19 cellular contexts compared by ENCODE assay signal in genomic region chr3:46429250-46429649, GRCh38. TPM values are rescaled to one million over a fixed set of nuclear protein-coding genes. Genes with fewer than 3 reads are reported as not detected.
DNase-seq lines count a peak whose midpoint lies in the region; ATAC-seq and TF ChIP-seq lines count a peak whose summit lies in the region.
"Had no signal": no experiment of that assay in that cellular context is flagged by ENCODE, and none has a peak within 500 bp of the region (broad histone marks: within the 10 kb centered on the region; RNA-seq: fewer than 3 reads in every experiment).

No MANE protein-coding gene starts in this region.

- intact Hi-C loops in PC-3 (cut with micrococcal nuclease) = loop anchor here (2.0 to 5.0 kb wide), 4 partner anchors 48 to 212 kb away; no protein-coding TSS in a partner anchor

- H3K4me1 ChIP-seq in DND-41 (ENCODE audit: insufficient read depth, low read length) = peaks cover 50% of the 10 kb centered on the region
- H3K4me1 ChIP-seq in PC-3 (ENCODE audit: insufficient read depth, low read length) = peaks cover 44% of the 10 kb centered on the region
- peaks cover 9 to 16% of the 10 kb centered on the region in 2 donors for H3K4me1 ChIP-seq in mucosa of rectum (ENCODE audit: control insufficient read depth in 2 of 2, insufficient read depth in 2 of 2, low read length in 2 of 2)
- no peaks in the 10 kb centered on the region; the same call in 1 of the 2 replicates for H3K4me1 ChIP-seq in H9 (ENCODE audit: insufficient read depth, low read length)
- H3K4me1 ChIP-seq: HAP-1 had no signal

- H3F3A ChIP-seq in PC-3 (ENCODE audit: low read length, unreplicated experiment) = no peaks in the 10 kb centered on the region

- ATAC-seq in DND-41 (ENCODE audit: insufficient read depth, low read depth) (no peak), PC-3 (peak; percentile 5; the same call in 1 of the 2 replicates), GM19397 (IDR thresholded peaks at IDR 0.05; ENCODE audit: unreplicated experiment) (no peak)

- H3K4me3 ChIP-seq in DND-41 (ENCODE audit: low read depth in 1 of 2, low read length in 2 of 2) (no peak overlapping the region), PC-3 (ENCODE audit: low read length) (no peak overlapping the region), mucosa of rectum (ENCODE audit: low read length in 2 of 2) (peak overlapping the region in 1 of 2 donors; percentile 46)
- H3K4me3 ChIP-seq: HAP-1, SK-N-MC had no signal

- no peak overlapping the region for H3K27ac Mint-ChIP-seq in H9

- no peaks in the 10 kb centered on the region for H3K36me3 ChIP-seq in DND-41 (ENCODE audit: insufficient read depth, low read length)
- H3K36me3 ChIP-seq in PC-3 (ENCODE audit: low read depth, low read length) = no peaks in the 10 kb centered on the region
- no peaks in the 10 kb centered on the region for H3K36me3 ChIP-seq in mucosa of rectum (ENCODE audit: control insufficient read depth in 2 of 2, insufficient read depth in 2 of 2, low read length in 2 of 2)
- H3K36me3 ChIP-seq: HAP-1 had no signal

- TF ChIP-seq CTCF in DND-41 (IDR thresholded peaks at IDR 0.05; ENCODE audit: borderline replicate concordance, extremely low read depth, low read length, poor library complexity, severe bottlenecking) = no peak
- no peak for TF ChIP-seq CTCF in PC-3 (conservative IDR thresholded peaks at IDR 0.05; ENCODE audit: low read depth, low read length)
- TF ChIP-seq CTCF in H9 (conservative IDR thresholded peaks at IDR 0.05) = no peak

- H3K23ac ChIP-seq in H9 (ENCODE audit: insufficient read length, low read depth, low read length) = no peak overlapping the region

- H3K79me2 ChIP-seq in DND-41 (ENCODE audit: insufficient read depth, low read length) (no peaks in the 10 kb centered on the region), PC-3 (ENCODE audit: low read length) (no peaks in the 10 kb centered on the region), H9 (ENCODE audit: insufficient read depth, low read length) (no peaks in the 10 kb centered on the region)

- H3K18ac ChIP-seq in H9 (ENCODE audit: insufficient read length, low read depth, low read length) = no peak overlapping the region

- no peak overlapping the region for H4K91ac ChIP-seq in H9 (ENCODE audit: insufficient read length, low read depth, low read length)

- H3K4ac ChIP-seq in H9 (ENCODE audit: low read depth, low read length) = no peak overlapping the region

- H2AFZ ChIP-seq in DND-41 (ENCODE audit: low read depth, low read length) (no peak overlapping the region), PC-3 (ENCODE audit: low read length) (peak overlapping the region; percentile 11), H9 (ENCODE audit: low read length) (no peak overlapping the region)

- no CpG with 5 or more reads among the region's 5 CpGs for WGBS in H9 (ENCODE audit: extremely low coverage, insufficient read length, low lambda C conversion rate)

- no peak overlapping the region for H3K14ac ChIP-seq in H9 (ENCODE audit: insufficient read depth, low read length)

- H3K9me3 ChIP-seq in DND-41 (ENCODE audit: insufficient read depth, low read length, severe bottlenecking) = peaks cover 10% of the 10 kb centered on the region
- H3K9me3 ChIP-seq in PC-3 (ENCODE audit: low read length) = 0 out of 2 replicates have a peak, but pooled peaks cover 6% of the 10 kb centered on the region
- no peaks in the 10 kb centered on the region for H3K9me3 ChIP-seq in mucosa of rectum (ENCODE audit: control insufficient read depth in 2 of 2, low read length in 2 of 2)
- no peaks in the 10 kb centered on the region for H3K9me3 ChIP-seq in H9 (ENCODE audit: control insufficient read depth, low read depth, low read length)
- H3K9me3 ChIP-seq: HAP-1 had no signal

- no peaks in the 10 kb centered on the region for H3K9me2 ChIP-seq in PC-3 (replicated peaks; ENCODE audit: low read length)

- no peak overlapping the region for H3T11ph ChIP-seq in H9 (ENCODE audit: low read length)

- H3K36me3 Mint-ChIP-seq in H9 (ENCODE audit: insufficient read depth in 1 of 3, low read depth in 3 of 3) = peaks cover 6 to 12% (median 6%) of the 10 kb centered on the region in 3 experiments; a peak in 6 of 7 replicates

- H2BK20ac ChIP-seq in H9 (ENCODE audit: low read depth, low read length, poor library complexity, severe bottlenecking) = no peak overlapping the region

- H2BK12ac ChIP-seq in H9 (ENCODE audit: insufficient read length, low read depth, low read length) = no peak overlapping the region

- no peaks in the 10 kb centered on the region for H4K20me1 ChIP-seq in DND-41 (ENCODE audit: insufficient read depth, low read length)
- H4K20me1 ChIP-seq in PC-3 (ENCODE audit: low read length) = no peaks in the 10 kb centered on the region
- no peaks in the 10 kb centered on the region for H4K20me1 ChIP-seq in H9 (ENCODE audit: control insufficient read depth, insufficient read depth, insufficient read length)

- no peak overlapping the region for H2BK15ac ChIP-seq in H9 (ENCODE audit: low read depth, low read length)

- CTCF ChIA-PET in PC-3 (lab: Charles Lee) = interaction anchor here (0.6 to 1.3 kb wide), 2 partner anchors 18 to 129 kb away, joined by 3 to 5 read pairs; no protein-coding TSS in a partner anchor

- no peak overlapping the region for H2BK120ac ChIP-seq in H9 (ENCODE audit: low read depth, low read length, poor library complexity, severe bottlenecking)

- POLR2A ChIA-PET in PC-3 (lab: Charles Lee; ENCODE audit: unreplicated experiment) = interaction anchor here (0.6 kb wide), 1 partner anchor 131 kb away, joined by 5 read pairs; no protein-coding TSS in a partner anchor

- no peaks in the 10 kb centered on the region for H3K27me3 ChIP-seq in DND-41 (ENCODE audit: insufficient read depth, low read length, poor library complexity)
- H3K27me3 ChIP-seq in PC-3 (ENCODE audit: low read length) = no peaks in the 10 kb centered on the region
- no peaks in the 10 kb centered on the region for H3K27me3 ChIP-seq in mucosa of rectum (ENCODE audit: control insufficient read depth in 2 of 2, insufficient read depth in 2 of 2, low read length in 2 of 2)
- H3K27me3 ChIP-seq in H9 (ENCODE audit: insufficient read depth, low read length) = no peaks in the 10 kb centered on the region

- H3K27ac ChIP-seq in DND-41 (ENCODE audit: low read length) = 0 out of 2 replicates have a peak overlapping the region, but pooled peaks have one; percentile 2
- H3K27ac ChIP-seq in PC-3 (ENCODE audit: low read length) = peak overlapping the region; percentile 65
- H3K27ac ChIP-seq in epithelial cell of prostate = peak overlapping the region; percentile 89
- peak overlapping the region; percentile 73 to 89 for H3K27ac ChIP-seq in mucosa of rectum (ENCODE audit: low read depth in 2 of 2, low read length in 2 of 2)
- H3K27ac ChIP-seq in H9 (ENCODE audit: insufficient read length, low read depth, low read length) = no peak overlapping the region
- H3K27ac ChIP-seq: SK-N-MC had no signal

- H3K23me2 ChIP-seq in H9 (ENCODE audit: insufficient read length, low read depth, low read length, poor library complexity, severe bottlenecking) = no peaks in the 10 kb centered on the region

- no peak overlapping the region for H3K56ac ChIP-seq in H9 (ENCODE audit: insufficient read length, low read depth, low read length)

- H3K9ac ChIP-seq in DND-41 (ENCODE audit: low read depth, low read length) (no peak overlapping the region), PC-3 (ENCODE audit: low read length) (no peak overlapping the region), mucosa of rectum (ENCODE audit: low read depth in 1 of 2, low read length in 2 of 2) (no peak overlapping the region), H9 (ENCODE audit: extremely low read depth, insufficient read length, low read length) (no peak overlapping the region)

- BruUV-seq in PC-3 (replicated peaks; lab: Mats Ljungman, UMichigan) = TSS peak; percentile 96

- no peak overlapping the region for H4K5ac ChIP-seq in H9 (ENCODE audit: insufficient read length, low read depth, low read length)

- no peak overlapping the region for H2AK5ac ChIP-seq in H9 (ENCODE audit: insufficient read length, low read length)

- no peak overlapping the region for H2BK5ac ChIP-seq in H9 (ENCODE audit: insufficient read length, low read length)

- H3K79me1 ChIP-seq in H9 (ENCODE audit: insufficient read depth, low read depth, low read length, poor library complexity, severe bottlenecking) = no peaks in the 10 kb centered on the region

- no peak overlapping the region for H3K4me2 ChIP-seq in DND-41 (ENCODE audit: insufficient read depth, low read length)
- peak overlapping the region; percentile 16; the same call in 1 of the 2 replicates for H3K4me2 ChIP-seq in PC-3 (ENCODE audit: low read length)
- H3K4me2 ChIP-seq in H9 (ENCODE audit: insufficient read depth, insufficient read length, low read length) = no peak overlapping the region

- no peaks in the 10 kb centered on the region; the same call in 1 of the 2 replicates for H3K27me3 Mint-ChIP-seq in H9 (ENCODE audit: low read depth)

- H4K8ac ChIP-seq in H9 (replicated peaks; ENCODE audit: insufficient read length, low read depth, low read length) = no peak overlapping the region

- peaks cover 15 to 24% of the 10 kb centered on the region in 2 experiments for H3K9me3 Mint-ChIP-seq in H9

- peaks cover 13% of the 10 kb centered on the region in 2 experiments; a peak in 2 of 4 replicates for H3K4me1 Mint-ChIP-seq in H9

- DNase-seq in DND-41 (no peak), PC-3 (peak; percentile 21), epithelial cell of prostate (ENCODE audit: low read depth, low spot score) (no peak), H9 (no peak), kidney glomerular epithelial cell (lab: John Stamatoyannopoulos, UW) (no peak)
- no peak for DNase-seq in activated CD4-positive, alpha-beta T cell treated with anti-CD3 and anti-CD28 coated beads, Interleukin-2, amount 50 U/mL, for 4 hours
- DNase-seq: IMR-90; MV-4-11; NCI-H1436; NCI-H2029 treated with DMSO at 0.1 percent for 48 hours; NCI-H524; NK-92 treated with Interleukin-12 subunit alpha and Interleukin-12 subunit beta, amount 100 ng/mL, for 24 hours; OCI-M1 had no signal

- H3K4me3 Mint-ChIP-seq in H9 = no peak overlapping the region

RNA-seq across cellular contexts. Expression of gene CCRL2, which starts 22.2 kb away (rescaled TPM):
- total RNA-seq in PC-3 (2014; rRNA removed) = 5.5 and 6.0 TPM in 2 replicates
- total RNA-seq in H9 (2021) = not detected in 2 replicates
- total RNA-seq: A673 had no signal

RNA-seq across cellular contexts. Expression of gene LTF, which starts 35.5 kb away (rescaled TPM):
- not detected in 2 replicates for total RNA-seq in PC-3 (2014; rRNA removed)
- total RNA-seq in H9 (2021) = not detected in 2 replicates
- total RNA-seq: A673, IMR-90 had no signal

RNA-seq across cellular contexts. Expression of gene CCR5, which starts 58.5 kb away (rescaled TPM):
- not detected in 2 replicates for total RNA-seq in PC-3 (2014; rRNA removed)
- not detected in 2 replicates for total RNA-seq in H9 (2021)
- total RNA-seq: A673, IMR-90, LHCN-M2 had no signal
